ENCODE assay signal across 8 cellular contexts in genomic region chr1:185670187-185670627, GRCh38.
DNase-seq lines count a peak whose midpoint lies in the region; ATAC-seq, FAIRE-seq and TF ChIP-seq lines count a peak whose summit lies in the region.

No MANE protein-coding gene starts in this region.

- WGBS in HepG2 (ENCODE audit: low lambda C conversion rate), result 5% methylated on average over 6 of the region's 6 CpGs

- ATAC-seq in SK-N-SH treated with all-trans-retinoic acid at 6 μM for 48 hours (peak; percentile 95), HepG2 (peak; percentile 36; the same call in 2 of the 3 replicates)

- H3K79me2 ChIP-seq in HepG2 (ENCODE audit: insufficient read depth, low read length), result no peaks in the 10 kb centered on the region

- H3K27ac ChIP-seq in HepG2 (ENCODE audit: extremely low read length, insufficient read depth, low read length), result no peak overlapping the region

- no peak overlapping the region for H3K9ac ChIP-seq in HepG2 (ENCODE audit: insufficient read depth, low read depth, low read length)

- H3K27me3 ChIP-seq in bronchial epithelial cell (ENCODE audit: control insufficient read depth, insufficient read depth, low read length) (no peaks in the 10 kb centered on the region), HepG2 (ENCODE audit: control insufficient read depth in 1 of 2, insufficient read depth in 2 of 2, low read length in 2 of 2) (peaks cover 1 to 32% of the 10 kb centered on the region in 2 experiments; a peak in 4 of 5 replicates)

- TF ChIP-seq EP300 in HepG2 (IDR thresholded peaks at IDR 0.05; ENCODE audit: low read depth in 2 of 2, low read length in 2 of 2), result no peak
- TF ChIP-seq EP300 in HepG2 (CRISPR knock-in tag; IDR thresholded peaks at IDR 0.05; ENCODE audit: borderline replicate concordance), result no peak

- H3K4me1 ChIP-seq in HepG2 (ENCODE audit: insufficient read depth, low read length), result peaks cover 26% of the 10 kb centered on the region

- POLR2A ChIA-PET in HepG2 (lab: Yijun Ruan, JAX), result no interaction called here

- H3K9me3 ChIP-seq in HepG2 (ENCODE audit: low read length), result no peaks in the 10 kb centered on the region

- intact Hi-C loops in HepG2 (cut with micrococcal nuclease; ENCODE audit: unreplicated experiment), result no loop called here

- H3K4me3 ChIP-seq in bronchial epithelial cell (ENCODE audit: low read depth, low read length) (no peak overlapping the region), HepG2 (replicated peaks in 1 of 3; ENCODE audit: insufficient read depth in 1 of 3, low read depth in 2 of 3, low read length in 3 of 3) (no peak overlapping the region)

- TF ChIP-seq POLR2A in HepG2 (IDR thresholded peaks at IDR 0.05; ENCODE audit: insufficient read depth in 1 of 2, low read depth in 2 of 2, low read length in 2 of 2), result no peak

- DNase-seq in activated CD4-positive, CD25-positive, alpha-beta regulatory T cell (lab: John Stamatoyannopoulos, UW), result peak in 3 of 4 experiments; percentile 12 to 36 (median 22)
- DNase-seq in activated CD4-positive, CD25-positive, alpha-beta regulatory T cell treated with anti-CD3 and anti-CD28 coated beads, Interleukin-2, amount 50 U/mL, for 72 hours, result no peak
- DNase-seq in HT1080 (ENCODE audit: low read depth) (peak; percentile 20), bronchial epithelial cell (ENCODE audit: low read depth) (peak; percentile 64), HepG2 (ENCODE audit: low spot score) (no peak), stromal cell of bone marrow (ENCODE audit: low read depth) (peak; percentile 23), COLO829 (ENCODE audit: low spot score) (no peak)

- H3K4me2 ChIP-seq in HepG2 (ENCODE audit: low read depth, low read length), result no peak overlapping the region

- no TSS peak for BruUV-seq in HepG2 (replicated peaks; lab: Mats Ljungman, UMichigan)

- TF ChIP-seq CTCF in bronchial epithelial cell (IDR thresholded peaks at IDR 0.05; ENCODE audit: insufficient read depth, low read length, severe bottlenecking) (peak; percentile 49), HepG2 (CRISPR knock-in tag; IDR thresholded peaks at IDR 0.05) (peak; percentile 56)

- CTCF ChIA-PET in HepG2 (lab: Yijun Ruan, JAX; ENCODE audit: low intra/inter-chr PET ratio, low total read pairs), result no interaction called here

- no peaks in the 10 kb centered on the region for H4K20me1 ChIP-seq in HepG2 (ENCODE audit: insufficient read depth, low read length)

- FAIRE-seq in bronchial epithelial cell (lab: Jason Lieb, UNC), result no peak
- no peak for FAIRE-seq in HepG2 (lab: Jason Lieb, UNC)

- in situ Hi-C loops in HepG2 (cut with HindIII; ENCODE audit: extremely low pct_ligation_motif_present, low pct_unique_long_range_greater_than_20kb), result no loop called here

- H3K36me3 ChIP-seq in bronchial epithelial cell (ENCODE audit: control insufficient read depth, insufficient read depth, low read length) (no peaks in the 10 kb centered on the region), HepG2 (replicated peaks in 1 of 2; ENCODE audit: control insufficient read depth in 1 of 2, insufficient read depth in 2 of 2, low read length in 2 of 2) (no peaks in the 10 kb centered on the region)

- no peak for TF ChIP-seq RAD21 in HepG2 (CRISPR knock-in tag; IDR thresholded peaks at IDR 0.05)

- no peak overlapping the region for H2AFZ ChIP-seq in HepG2 (ENCODE audit: low read length)

TF ChIP-seq in SK-N-SH treated with all-trans-retinoic acid at 6 μM for 48 hours, 23 proteins besides CTCF, POLR2A, EP300 and RAD21 (continues in another document):
- TF ChIP-seq ZC3H10 (CRISPR knock-in tag; IDR thresholded peaks at IDR 0.05) (no peak), ZNF8 (CRISPR knock-in tag; IDR thresholded peaks at IDR 0.05) (no peak), ZNF565 (CRISPR knock-in tag; conservative IDR thresholded peaks at IDR 0.05; ENCODE audit: low read depth) (no peak), PATZ1 (CRISPR knock-in tag; IDR thresholded peaks at IDR 0.05; ENCODE audit: borderline replicate concordance) (no peak), TCF4 (CRISPR knock-in tag; IDR thresholded peaks at IDR 0.05; ENCODE audit: borderline replicate concordance) (no peak), ZFP30 (CRISPR knock-in tag; IDR thresholded peaks at IDR 0.05) (no peak), CSRNP3 (CRISPR knock-in tag; IDR thresholded peaks at IDR 0.05) (no peak), ESRRG (CRISPR knock-in tag; IDR thresholded peaks at IDR 0.05) (no peak), ZFP3 (CRISPR knock-in tag; IDR thresholded peaks at IDR 0.05) (no peak), OSR1 (CRISPR knock-in tag; IDR thresholded peaks at IDR 0.05) (no peak), ARNTL (CRISPR knock-in tag; IDR thresholded peaks at IDR 0.05; ENCODE audit: borderline replicate concordance, low read depth) (no peak), TOX (CRISPR knock-in tag; IDR thresholded peaks at IDR 0.05; ENCODE audit: borderline replicate concordance) (no peak), CSDC2 (CRISPR knock-in tag; IDR thresholded peaks at IDR 0.05) (no peak)

TF ChIP-seq in HepG2, 621 proteins besides CTCF, POLR2A, EP300 and RAD21:
- TF ChIP-seq STAG1 (CRISPR knock-in tag; IDR thresholded peaks at IDR 0.05) (peak; percentile 45), MAFK (conservative IDR thresholded peaks at IDR 0.05 in 1 of 2, IDR thresholded peaks at IDR 0.05 in 1 of 2; ENCODE audit: low read length in 2 of 2) (peak; percentile 40 to 55; a peak in 2 of 4 replicates), NAIF1 (CRISPR knock-in tag; IDR thresholded peaks at IDR 0.05; ENCODE audit: borderline replicate concordance) (no peak), ZNF296 (CRISPR knock-in tag; conservative IDR thresholded peaks at IDR 0.05) (no peak), ZBTB10 (CRISPR knock-in tag; IDR thresholded peaks at IDR 0.05; ENCODE audit: borderline replicate concordance) (no peak), MAFF (IDR thresholded peaks at IDR 0.05; ENCODE audit: low read depth, low read length) (0 out of 2 replicates have a peak, but pooled peaks have one; percentile 25), ZNF530 (CRISPR knock-in tag; IDR thresholded peaks at IDR 0.05; ENCODE audit: low read depth) (no peak), CEBPG (CRISPR knock-in tag; IDR thresholded peaks at IDR 0.05) (no peak)

Comparison
In these comparisons a context has a peak if more than half of its experiments do, and no peak if none do; other contexts are left out.
1. DNase-seq: peak in activated CD4-positive, CD25-positive, alpha-beta regulatory T cell (3 of 4), HT1080 (single experiment), bronchial epithelial cell (single experiment) and stromal cell of bone marrow (single experiment); none in activated CD4-positive, CD25-positive, alpha-beta regulatory T cell treated with anti-CD3 and anti-CD28 coated beads, Interleukin-2, amount 50 U/mL, for 72 hours (single experiment), HepG2 (single experiment) and COLO829 (single experiment).